Comparison of ENCODE assay signal across 24 cellular contexts in the genomic region with DNA sequence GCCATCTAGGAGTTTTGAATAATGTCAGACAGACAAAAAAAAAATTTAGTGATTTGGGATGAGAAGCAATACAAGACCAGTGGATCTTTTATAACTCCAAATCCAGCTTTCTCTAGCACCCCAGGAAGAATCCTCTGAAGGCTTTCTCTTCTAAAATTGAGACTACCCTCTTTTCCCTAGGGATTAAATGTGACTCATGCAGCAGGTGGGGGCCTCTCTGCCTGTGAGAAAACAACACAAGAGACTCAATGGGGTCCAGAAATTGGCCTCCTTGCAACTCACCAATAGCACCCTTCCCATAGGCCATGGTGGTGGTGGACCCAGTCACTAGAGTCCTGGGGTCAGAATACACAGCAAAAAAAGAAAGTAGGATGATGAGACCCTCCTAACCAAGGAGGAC.
"Had no signal": no experiment of that assay in that cellular context is flagged by ENCODE, and none has a peak within 500 bp of the region (broad histone marks: within the 10 kb centered on the region; RNA-seq: fewer than 3 reads in every experiment).

No MANE protein-coding gene starts in this region.

- H3K9me3 ChIP-seq: adrenal gland had no signal

- H3K36me3 ChIP-seq: adrenal gland had no signal

- DNase-seq: activated CD4-positive, alpha-beta T cell treated with anti-CD3 and anti-CD28 coated beads for 48 hours; activated CD4-positive, alpha-beta T cell treated with anti-CD3 and anti-CD28 coated beads, Interleukin-2, amount 50 U/mL, for 4 hours; activated CD4-positive, CD25-positive, alpha-beta regulatory T cell treated with anti-CD3 and anti-CD28 coated beads, Interleukin-2, amount 50 U/mL, for 72 hours; activated CD8-positive, alpha-beta memory T cell treated with anti-CD3 and anti-CD28 coated beads, Interleukin-2, amount 50 U/mL, for 48 hours; activated CD8-positive, alpha-beta T cell treated with anti-CD3 and anti-CD28 coated beads, Interleukin-2, amount 10 ng/mL, durations not matched to agents 7 days and 5 days; activated naive CD4-positive, alpha-beta T cell treated with anti-CD3 and anti-CD28 coated beads, Interleukin-2, amount 50 U/mL, for 16 hours; activated naive CD8-positive, alpha-beta T cell treated with anti-CD3 and anti-CD28 coated beads, Interleukin-2, amount 10 ng/mL, durations not matched to agents 7 days and 5 days; activated T-cell treated with anti-CD3 and anti-CD28 coated beads, Interleukin-2, amount 50 U/mL, for 1 hour; adrenal gland; anterior cingulate cortex; KBM-7; NCI-H1105; NCI-H1436; NCI-H187; NCI-H2081; NCI-H2227 treated with DMSO at 0.1 percent for 48 hours; NCI-H446 treated with DMSO at 0.1 percent for 48 hours; NCI-H524 treated with DMSO at 0.1 percent for 48 hours; NCI-H774; PC-3; SHP77 had no signal

- H3K27me3 ChIP-seq: adrenal gland had no signal

- H3K27ac Mint-ChIP-seq: activated CD8-positive, alpha-beta T cell treated with anti-CD3 and anti-CD28 coated beads, Interleukin-2, amount 10 ng/mL, durations not matched to agents 7 days and 5 days; activated naive CD8-positive, alpha-beta T cell treated with anti-CD3 and anti-CD28 coated beads, Interleukin-2, amount 10 ng/mL, durations not matched to agents 7 days and 5 days; T-helper 1 cell treated with Interleukin-12 subunit alpha and Interleukin-12 subunit beta and Interleukin-4 antibody, amounts not matched to agents 30 μg/mL and 1 μg/mL, for 36 hours; WTC11 had no signal

- H3K27ac ChIP-seq: adrenal gland, coronary artery had no signal

- H3K4me3 Mint-ChIP-seq: activated CD8-positive, alpha-beta T cell treated with anti-CD3 and anti-CD28 coated beads, Interleukin-2, amount 10 ng/mL, durations not matched to agents 7 days and 5 days; activated naive CD8-positive, alpha-beta T cell treated with anti-CD3 and anti-CD28 coated beads, Interleukin-2, amount 10 ng/mL, durations not matched to agents 7 days and 5 days; T-helper 1 cell treated with Interleukin-12 subunit alpha and Interleukin-12 subunit beta and Interleukin-4 antibody, amounts not matched to agents 30 μg/mL and 1 μg/mL, for 36 hours; WTC11 had no signal

- H3K4me1 ChIP-seq: adrenal gland had no signal

- H3K9me3 Mint-ChIP-seq: T-helper 1 cell treated with Interleukin-12 subunit alpha and Interleukin-12 subunit beta and Interleukin-4 antibody, amounts not matched to agents 30 μg/mL and 1 μg/mL, for 36 hours had no signal

- H3K4me3 ChIP-seq: adrenal gland, coronary artery had no signal

- H3K36me3 Mint-ChIP-seq: activated naive CD8-positive, alpha-beta T cell treated with anti-CD3 and anti-CD28 coated beads, Interleukin-2, amount 10 ng/mL, durations not matched to agents 7 days and 5 days; WTC11 had no signal

- ATAC-seq: activated CD8-positive, alpha-beta T cell treated with anti-CD3 and anti-CD28 coated beads, Interleukin-2, amount 10 ng/mL, durations not matched to agents 7 days and 5 days; PC-3; WTC11 had no signal
